Comparison of ENCODE assay signal across 23 cellular contexts in the genomic region with DNA sequence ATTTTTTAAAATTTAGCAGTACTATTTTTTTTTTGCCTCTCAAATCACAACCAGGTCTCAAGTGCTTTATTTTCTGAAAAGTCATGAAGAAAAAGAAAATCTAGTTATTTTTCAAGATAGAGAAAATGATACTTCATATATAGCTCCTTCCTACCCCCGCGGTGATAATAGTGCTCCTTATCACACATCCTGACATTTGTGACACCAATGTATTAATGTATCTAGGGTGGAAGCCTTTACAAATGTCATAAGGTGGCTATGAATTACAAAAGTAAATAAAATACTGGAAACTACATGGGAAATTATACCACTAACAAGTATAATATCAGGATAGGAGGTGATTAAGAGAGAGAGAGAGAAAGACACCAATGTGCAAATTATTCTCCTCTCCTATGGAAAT.
"Had no signal": no experiment of that assay in that cellular context is flagged by ENCODE, and none has a peak within 500 bp of the region (broad histone marks: within the 10 kb centered on the region; RNA-seq: fewer than 3 reads in every experiment).

No MANE protein-coding gene starts in this region.

- H3K36me3 ChIP-seq: colonic mucosa, esophagus muscularis mucosa, esophagus squamous epithelium, gastrocnemius medialis, gastroesophageal sphincter, heart left ventricle, heart right ventricle had no signal

- H3K9me3 ChIP-seq: colonic mucosa, esophagus muscularis mucosa, esophagus squamous epithelium, gastrocnemius medialis, gastroesophageal sphincter, heart left ventricle, heart right ventricle had no signal

- H3K27ac ChIP-seq: colonic mucosa, coronary artery, dorsolateral prefrontal cortex, epithelial cell of prostate, esophagus muscularis mucosa, esophagus squamous epithelium, foreskin keratinocyte, gastrocnemius medialis, gastroesophageal sphincter, heart left ventricle, heart right ventricle had no signal

- H3K4me1 ChIP-seq: colonic mucosa, esophagus muscularis mucosa, esophagus squamous epithelium, foreskin keratinocyte, gastrocnemius medialis, gastroesophageal sphincter, heart left ventricle, heart right ventricle had no signal

- ATAC-seq: effector memory CD8-positive, alpha-beta T cell; esophagus mucosa; foreskin keratinocyte; gastrocnemius medialis; gastroesophageal sphincter; heart left ventricle had no signal

- H3K4me3 ChIP-seq: colonic mucosa, coronary artery, dorsolateral prefrontal cortex, esophagus muscularis mucosa, esophagus squamous epithelium, gastrocnemius medialis, gastroesophageal sphincter, heart left ventricle, heart right ventricle had no signal

- H3K27me3 ChIP-seq: colonic mucosa, dorsolateral prefrontal cortex, esophagus muscularis mucosa, esophagus squamous epithelium, foreskin keratinocyte, gastrocnemius medialis, gastroesophageal sphincter, heart left ventricle, heart right ventricle had no signal

- DNase-seq: cortex of kidney; dermis blood vessel endothelial cell; effector CD4-positive, alpha-beta T cell; effector CD8-positive, alpha-beta T cell; effector memory CD4-positive, alpha-beta T cell; effector memory CD8-positive, alpha-beta T cell; endodermal cell; erythroblast; esophagus squamous epithelium; foreskin fibroblast; foreskin keratinocyte; foreskin melanocyte; glutamatergic neuron had no signal
